ENCODE assay signal across 16 cellular contexts in genomic region chr12:83954939-83955601, GRCh38.
DNase-seq lines count a peak whose midpoint lies in the region; ATAC-seq, FAIRE-seq and TF ChIP-seq lines count a peak whose summit lies in the region.
"Had no signal": no experiment of that assay in that cellular context is flagged by ENCODE, and none has a peak within 500 bp of the region (broad histone marks: within the 10 kb centered on the region; RNA-seq: fewer than 3 reads in every experiment).

No MANE protein-coding gene starts in this region.

- peak; percentile 37 for TF ChIP-seq CTCF in GM13976 (IDR thresholded peaks at IDR 0.05; ENCODE audit: borderline replicate concordance, control extremely low read depth, extremely low read depth, insufficient read depth, missing control alignments)
- peak; percentile 34 for TF ChIP-seq CTCF in NB4 (IDR thresholded peaks at IDR 0.05; ENCODE audit: low read depth, low read length)
- peak; percentile 39 for TF ChIP-seq CTCF in bronchial epithelial cell (IDR thresholded peaks at IDR 0.05; ENCODE audit: insufficient read depth, low read length, severe bottlenecking)
- TF ChIP-seq CTCF in neural progenitor cell (IDR thresholded peaks at IDR 0.05) = peak; percentile 50

- H3K27ac Mint-ChIP-seq in neural progenitor cell = no peak overlapping the region
- H3K27ac Mint-ChIP-seq: memory B cell had no signal

- no peaks in the 10 kb centered on the region for H3K4me1 Mint-ChIP-seq in neural progenitor cell
- H3K4me1 Mint-ChIP-seq: memory B cell had no signal

- H3F3A ChIP-seq in neural progenitor cell (ENCODE audit: low read depth) = peaks cover 8% of the 10 kb centered on the region

- peaks cover 3% of the 10 kb centered on the region for H3K9me3 Mint-ChIP-seq in neural progenitor cell
- H3K9me3 Mint-ChIP-seq: memory B cell had no signal

- no peak for FAIRE-seq in bronchial epithelial cell (lab: Jason Lieb, UNC)
- FAIRE-seq: GM19239 had no signal

- no peak overlapping the region for H3K4me2 ChIP-seq in neural progenitor cell

- ATAC-seq in GM21360 (IDR thresholded peaks at IDR 0.05; ENCODE audit: unreplicated experiment) (no peak), HG02884 (IDR thresholded peaks at IDR 0.05; ENCODE audit: unreplicated experiment) (no peak)

- H2AFZ ChIP-seq in neural progenitor cell (replicated peaks) = peak overlapping the region; percentile 81

- DNase-seq in GM13976 (ENCODE audit: low spot score) (no peak), NB4 (ENCODE audit: low read depth) (peak; percentile 7), bronchial epithelial cell (ENCODE audit: low read depth) (peak; percentile 17), neural progenitor cell (ENCODE audit: low spot score) (peak; percentile 39), anterior cingulate cortex (lab: John Stamatoyannopoulos, UW) (no peak)
- DNase-seq in stimulated activated CD4-positive, alpha-beta T cell treated with anti-CD3 and anti-CD28 coated beads, Interleukin-2, amount 100 ng/mL, for 24 hours = no peak
- DNase-seq: effector memory CD4-positive, alpha-beta T cell; NCI-H524 treated with DMSO at 0.1 percent for 48 hours; SJCRH30; stimulated activated CD4-positive, alpha-beta T cell treated with anti-CD3 and anti-CD28 coated beads, Interleukin-12 subunit alpha, Interleukin-12 subunit beta, amount 100 ng/mL, for 4 hours; trophoblast cell had no signal

- no peaks in the 10 kb centered on the region for H3K36me3 ChIP-seq in bronchial epithelial cell (ENCODE audit: control insufficient read depth, insufficient read depth, low read length)
- H3K36me3 ChIP-seq in neural progenitor cell = no peaks in the 10 kb centered on the region
- H3K36me3 ChIP-seq: adrenal gland, SJCRH30 had no signal

- H3K9me3 ChIP-seq in neural progenitor cell (ENCODE audit: low read depth) = no peaks in the 10 kb centered on the region
- H3K9me3 ChIP-seq: adrenal gland, SJCRH30 had no signal

- no peak overlapping the region for H3K4me3 Mint-ChIP-seq in neural progenitor cell
- H3K4me3 Mint-ChIP-seq: memory B cell had no signal

- H4K20me1 ChIP-seq in neural progenitor cell (ENCODE audit: low read depth) = no peaks in the 10 kb centered on the region

- no peak overlapping the region for H3K9ac ChIP-seq in neural progenitor cell

- no peak overlapping the region for H3K27ac ChIP-seq in neural progenitor cell
- H3K27ac ChIP-seq: adrenal gland, SJCRH30 had no signal

- TF ChIP-seq POLR2A in NB4 (IDR thresholded peaks at IDR 0.05; ENCODE audit: extremely low read depth, insufficient read length) = no peak

- no peak overlapping the region for H3K4me3 ChIP-seq in NB4 (ENCODE audit: low read depth, low read length)
- H3K4me3 ChIP-seq in bronchial epithelial cell (ENCODE audit: low read depth, low read length) = no peak overlapping the region
- H3K4me3 ChIP-seq in neural progenitor cell = no peak overlapping the region
- H3K4me3 ChIP-seq: adrenal gland, SJCRH30 had no signal

- H3K27me3 ChIP-seq in bronchial epithelial cell (ENCODE audit: control insufficient read depth, insufficient read depth, low read length) (no peaks in the 10 kb centered on the region), neural progenitor cell (no peaks in the 10 kb centered on the region)
- H3K27me3 ChIP-seq: adrenal gland, SJCRH30 had no signal

- in situ Hi-C loops in GM13976 (cut with MboI; ENCODE audit: low sequenced_read_pairs, unreplicated experiment) = no loop called here

- H3K4me1 ChIP-seq in neural progenitor cell = peaks cover 15% of the 10 kb centered on the region
- H3K4me1 ChIP-seq: adrenal gland, SJCRH30 had no signal

- H3K36me3 Mint-ChIP-seq in neural progenitor cell = peaks cover 2% of the 10 kb centered on the region
- H3K36me3 Mint-ChIP-seq: memory B cell had no signal

- H3K79me2 ChIP-seq in neural progenitor cell (ENCODE audit: low read depth) = no peaks in the 10 kb centered on the region

- H3K27me3 Mint-ChIP-seq in neural progenitor cell (ENCODE audit: insufficient read depth, low read depth) = no peaks in the 10 kb centered on the region
- H3K27me3 Mint-ChIP-seq: memory B cell had no signal

Comparison
In these comparisons a context has a peak if more than half of its experiments do, and no peak if none do; other contexts are left out.
1. DNase-seq: peak in NB4 (single experiment), bronchial epithelial cell (single experiment) and neural progenitor cell (single experiment); none in GM13976 (single experiment), anterior cingulate cortex (0 of 58) and stimulated activated CD4-positive, alpha-beta T cell treated with anti-CD3 and anti-CD28 coated beads, Interleukin-2, amount 100 ng/mL, for 24 hours (0 of 2).
2. Peak in every context shown above with its lines, with median percentiles within 50 percentile points of each other: CTCF ChIP-seq.